8 cellular contexts compared by ENCODE assay signal in the genomic region with DNA sequence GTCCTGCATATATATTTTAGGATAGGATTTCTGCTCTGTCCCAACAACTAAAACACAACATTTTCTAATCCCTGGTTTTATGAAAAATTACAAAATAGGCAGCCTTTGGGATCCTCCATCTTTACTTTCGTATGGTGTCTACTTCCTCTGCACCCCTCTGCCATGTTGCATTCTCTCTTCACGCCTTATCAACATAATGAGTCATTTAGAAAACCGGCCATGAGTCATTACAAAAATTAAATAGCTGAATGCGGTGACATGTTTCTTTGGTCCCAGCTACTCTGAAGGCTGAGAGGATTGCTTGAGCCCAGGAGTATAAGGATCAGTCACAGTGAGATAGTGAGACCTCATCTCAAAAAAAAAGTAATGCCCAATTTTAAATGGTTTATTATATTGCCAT.
A peak's percentile ranks its signal among the peaks of the same experiment; 100 is the strongest.
DNase-seq lines count a peak whose midpoint lies in the region; ATAC-seq and TF ChIP-seq lines count a peak whose summit lies in the region.

No MANE protein-coding gene starts in this region.

- DNase-seq in NB4 (ENCODE audit: low read depth) (peak; percentile 1), myocyte (ENCODE audit: low read depth) (peak; percentile 37), COLO668 (lab: John Stamatoyannopoulos, UW; ENCODE audit: unreplicated experiment) (no peak), NCI-H2196 treated with DMSO at 0.1 percent for 48 hours (lab: John Stamatoyannopoulos, UW; ENCODE audit: unreplicated experiment) (no peak), NCI-H1436 (lab: John Stamatoyannopoulos, UW) (no peak), SHP77 treated with DMSO at 0.1 percent for 48 hours (lab: John Stamatoyannopoulos, UW) (no peak)

- TF ChIP-seq CTCF in NB4 (IDR thresholded peaks at IDR 0.05; ENCODE audit: low read depth, low read length), result no peak

- H3K4me3 ChIP-seq in NB4 (ENCODE audit: low read depth, low read length), result no peak overlapping the region

- ATAC-seq in GM18909 (IDR thresholded peaks at IDR 0.05; ENCODE audit: poor library complexity, unreplicated experiment) (peak; percentile 92), HG02642 (IDR thresholded peaks at IDR 0.05; ENCODE audit: poor library complexity, unreplicated experiment) (peak; percentile 90)

- TF ChIP-seq POLR2A in NB4 (IDR thresholded peaks at IDR 0.05; ENCODE audit: extremely low read depth, insufficient read length), result no peak

Comparison
In these comparisons a context has a peak if more than half of its experiments do, and no peak if none do; other contexts are left out.
1. DNase-seq: peak in NB4 (single experiment) and myocyte (single experiment); none in COLO668 (single experiment), NCI-H2196 treated with DMSO at 0.1 percent for 48 hours (single experiment), NCI-H1436 (single experiment) and SHP77 treated with DMSO at 0.1 percent for 48 hours (single experiment).